Comparison of ENCODE assay signal across 8 cellular contexts in the genomic region with DNA sequence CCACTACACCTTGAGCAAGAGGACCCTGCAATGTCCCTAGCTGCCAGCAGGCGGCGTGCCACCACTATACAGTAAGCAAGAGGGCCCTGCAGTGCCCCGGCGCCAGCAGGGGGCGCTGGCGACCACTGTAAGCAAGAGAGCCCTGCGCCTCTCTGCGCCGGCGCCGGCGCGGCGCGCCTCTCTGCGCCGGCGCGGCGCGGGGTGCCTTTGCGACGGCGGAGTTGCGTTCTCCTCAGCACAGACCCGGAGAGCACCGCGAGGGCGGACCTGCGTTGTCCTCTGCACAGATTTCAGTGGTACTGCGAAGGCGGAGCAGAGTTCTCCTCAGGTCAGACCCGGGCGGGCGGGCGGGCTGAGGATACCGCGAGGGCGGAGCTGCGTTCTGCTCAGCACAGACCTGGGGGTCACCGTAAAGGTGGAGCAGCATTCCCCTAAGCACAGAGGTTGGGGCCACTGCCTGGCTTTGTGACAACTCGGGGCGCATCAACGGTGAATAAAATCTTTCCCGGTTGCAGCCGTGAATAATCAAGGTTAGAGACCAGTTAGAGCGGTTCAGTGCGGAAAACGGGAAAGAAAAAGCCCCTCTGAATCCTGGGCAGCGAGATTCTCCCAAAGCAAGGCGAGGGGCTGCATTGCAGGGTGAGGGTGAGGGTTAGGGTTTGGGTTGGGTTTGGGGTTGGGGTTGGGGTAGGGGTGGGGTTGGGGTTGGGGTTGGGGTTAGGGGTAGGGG. TPM values are rescaled to one million over a fixed set of nuclear protein-coding genes. Genes with fewer than 3 reads are reported as not detected.
DNase-seq lines count a peak whose midpoint lies in the region; ATAC-seq and TF ChIP-seq lines count a peak whose summit lies in the region.
"Not testable (repeated sequence)": the region's sequence is repeated elsewhere in the genome, so short reads cannot be mapped to it uniquely, and the experiment has no call there.

No MANE protein-coding gene starts in this region.

- intact Hi-C loops in activated T-helper 2 cell treated with anti-CD3 and anti-CD28 coated beads, Interferon-gamma antibody, Interleukin-2, Interleukin-4, amounts not matched to agents 10 μg/mL and 5 μg/mL and 100 μg/mL, durations not matched to agents 14 hours and 24 hours and 36 hours (cut with micrococcal nuclease): loop anchor here (2.0 to 10.0 kb wide), 3 partner anchors 100 to 283 kb away; a partner anchor contains a TSS
- intact Hi-C loops in posterior vena cava (cut with DNase I): not testable (repeated sequence)

- ATAC-seq in HG03175 (IDR thresholded peaks at IDR 0.05; ENCODE audit: unreplicated experiment): peak; percentile 43

- in situ Hi-C loops in SK-MEL-5 (cut with HindIII; ENCODE audit: low pct_unique_long_range_greater_than_20kb, low sequenced_read_pairs): not testable (repeated sequence)

- not testable (repeated sequence) for H3K27me3 ChIP-seq in effector memory CD4-positive, alpha-beta T cell (replicated peaks; ENCODE audit: control insufficient read depth, insufficient read depth, low read length, poor library complexity, severe bottlenecking); suprapubic skin

- not testable (repeated sequence) for H3K36me3 ChIP-seq in effector memory CD4-positive, alpha-beta T cell (ENCODE audit: control insufficient read depth, insufficient read depth, low read length); suprapubic skin

- H3K36me3 Mint-ChIP-seq in activated T-helper 2 cell treated with anti-CD3 and anti-CD28 coated beads, Interferon-gamma antibody, Interleukin-2, Interleukin-4, amounts not matched to agents 10 μg/mL and 5 μg/mL and 100 μg/mL, durations not matched to agents 14 hours and 24 hours and 36 hours (ENCODE audit: low read depth): not testable (repeated sequence)

- TF ChIP-seq POLR2A in suprapubic skin (IDR thresholded peaks at IDR 0.05): not testable (repeated sequence)

- not testable (repeated sequence) for H3K9me3 Mint-ChIP-seq in activated T-helper 2 cell treated with anti-CD3 and anti-CD28 coated beads, Interferon-gamma antibody, Interleukin-2, Interleukin-4, amounts not matched to agents 10 μg/mL and 5 μg/mL and 100 μg/mL, durations not matched to agents 14 hours and 24 hours and 36 hours

- 88% methylated on average over 49 of the region's 51 CpGs for WGBS in suprapubic skin

- DNase-seq in EH (ENCODE audit: low read depth) (peak; percentile 45), SK-MEL-5 (ENCODE audit: low read depth, low spot score) (peak; percentile 67), iPS-NIHi7 (ENCODE audit: extremely low spot score) (peak; percentile 26), posterior vena cava (ENCODE audit: low spot score) (peak; percentile 83), suprapubic skin (ENCODE audit: low spot score in 2 of 2) (peak in 1 of 2 donors; percentile 58)
- peak; percentile 56 for DNase-seq in activated T-helper 2 cell treated with anti-CD3 and anti-CD28 coated beads, Interferon-gamma antibody, Interleukin-2, Interleukin-4, amounts not matched to agents 10 μg/mL and 5 μg/mL and 100 μg/mL, durations not matched to agents 14 hours and 24 hours and 36 hours (ENCODE audit: low spot score)
- peak in 2 of 3 donors; percentile 19 to 33 for DNase-seq in effector memory CD4-positive, alpha-beta T cell

- H3K9me3 ChIP-seq in effector memory CD4-positive, alpha-beta T cell (ENCODE audit: control insufficient read depth, low read length); suprapubic skin: not testable (repeated sequence)

- not testable (repeated sequence) for H3K27me3 Mint-ChIP-seq in activated T-helper 2 cell treated with anti-CD3 and anti-CD28 coated beads, Interferon-gamma antibody, Interleukin-2, Interleukin-4, amounts not matched to agents 10 μg/mL and 5 μg/mL and 100 μg/mL, durations not matched to agents 14 hours and 24 hours and 36 hours (ENCODE audit: low read depth)

- not testable (repeated sequence) for H3K27ac Mint-ChIP-seq in activated T-helper 2 cell treated with anti-CD3 and anti-CD28 coated beads, Interferon-gamma antibody, Interleukin-2, Interleukin-4, amounts not matched to agents 10 μg/mL and 5 μg/mL and 100 μg/mL, durations not matched to agents 14 hours and 24 hours and 36 hours

- H3K4me1 ChIP-seq in effector memory CD4-positive, alpha-beta T cell (ENCODE audit: control insufficient read depth, insufficient read depth, low read length, poor library complexity, severe bottlenecking); suprapubic skin: not testable (repeated sequence)

- not testable (repeated sequence) for H3K4me3 Mint-ChIP-seq in activated T-helper 2 cell treated with anti-CD3 and anti-CD28 coated beads, Interferon-gamma antibody, Interleukin-2, Interleukin-4, amounts not matched to agents 10 μg/mL and 5 μg/mL and 100 μg/mL, durations not matched to agents 14 hours and 24 hours and 36 hours (ENCODE audit: low read depth)

- TF ChIP-seq EP300 in suprapubic skin (IDR thresholded peaks at IDR 0.05): not testable (repeated sequence)

- not testable (repeated sequence) for H3K4me3 ChIP-seq in effector memory CD4-positive, alpha-beta T cell (ENCODE audit: insufficient read depth, low read depth, low read length, poor library complexity, severe bottlenecking); suprapubic skin

- not testable (repeated sequence) for H3K27ac ChIP-seq in effector memory CD4-positive, alpha-beta T cell (ENCODE audit: insufficient read depth, low read length, poor library complexity, severe bottlenecking); suprapubic skin

- peak; percentile 16 to 44 for TF ChIP-seq CTCF in suprapubic skin (IDR thresholded peaks at IDR 0.05)

- not testable (repeated sequence) for H3K4me1 Mint-ChIP-seq in activated T-helper 2 cell treated with anti-CD3 and anti-CD28 coated beads, Interferon-gamma antibody, Interleukin-2, Interleukin-4, amounts not matched to agents 10 μg/mL and 5 μg/mL and 100 μg/mL, durations not matched to agents 14 hours and 24 hours and 36 hours (ENCODE audit: low read depth)

RNA-seq across cellular contexts. Expression of a gene that starts 24.9 kb away (rescaled TPM):
- 2.8 and 5.2 TPM in 2 replicates for total RNA-seq in SK-MEL-5 (2014; rRNA removed; shearing (Covaris generic))
- 5.3 and 6.6 TPM in 2 replicates for polyA plus RNA-seq in SK-MEL-5 (2015; cell fraction: cytosol; rRNA removed)
- polyA plus RNA-seq in SK-MEL-5 (2015; cell fraction: nucleus; rRNA removed): 22.9 and 48.8 TPM in 2 replicates
- 25.3 and 27.0 TPM in 2 replicates for total RNA-seq in activated T-helper 2 cell treated with anti-CD3 and anti-CD28 coated beads, Interferon-gamma antibody, Interleukin-2, Interleukin-4, amounts not matched to agents 10 μg/mL and 5 μg/mL and 100 μg/mL, durations not matched to agents 14 hours and 24 hours and 36 hours
- total RNA-seq in posterior vena cava (10 to 100 TPM; 10.8 to 15.3 TPM), suprapubic skin (10 to 100 TPM; 11.9 to 28.8 (median 17.7) TPM)
